Comparison of ENCODE assay signal across 16 cellular contexts in the genomic region with DNA sequence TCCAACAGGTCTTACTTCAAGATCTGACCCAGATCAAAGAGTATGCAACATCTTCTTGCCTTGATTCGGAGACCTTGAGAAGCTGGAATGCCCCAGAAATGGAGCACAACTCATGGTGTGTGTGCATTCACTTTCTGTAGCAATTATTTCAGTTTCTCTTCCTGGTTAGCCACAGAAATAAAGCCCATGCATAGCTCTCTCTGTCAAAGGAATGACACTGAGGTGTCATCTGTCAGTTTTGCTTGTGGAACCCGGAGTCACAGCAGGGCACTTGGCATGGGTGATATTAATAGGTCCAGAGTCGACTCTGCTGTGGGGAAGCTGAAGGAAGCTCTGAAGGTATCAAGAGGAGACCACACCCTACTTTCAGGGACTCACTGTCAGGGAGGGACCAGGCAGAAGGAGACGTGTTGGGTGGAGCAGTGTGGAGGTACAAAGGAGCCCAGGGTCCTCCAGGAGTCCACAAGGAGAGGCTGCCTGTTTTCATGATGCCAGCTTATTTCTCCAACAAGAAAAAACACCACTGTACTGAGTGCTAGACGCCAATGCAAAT. TPM values are rescaled to one million over a fixed set of nuclear protein-coding genes. Genes with fewer than 3 reads are reported as not detected.
A peak's percentile ranks its signal among the peaks of the same experiment; 100 is the strongest.
DNase-seq lines count a peak whose midpoint lies in the region; ATAC-seq, FAIRE-seq and TF ChIP-seq lines count a peak whose summit lies in the region.
"Had no signal": no experiment of that assay in that cellular context is flagged by ENCODE, and none has a peak within 500 bp of the region (broad histone marks: within the 10 kb centered on the region; RNA-seq: fewer than 3 reads in every experiment).

No MANE protein-coding gene starts in this region.

- TF ChIP-seq POLR2A in GM12891 (IDR thresholded peaks at IDR 0.05; ENCODE audit: low read depth, low read length) = no peak

- H3K9me3 ChIP-seq in heart right ventricle = no peaks in the 10 kb centered on the region

- H3K4me1 ChIP-seq in heart right ventricle = no peaks in the 10 kb centered on the region

- TF ChIP-seq CTCF in heart right ventricle (IDR thresholded peaks at IDR 0.05) = no peak

- whole genome bisulfite sequencing in heart right ventricle, 2 donors = 63 to 65% methylated on average over 5 of the region's 5 CpGs

- no peak overlapping the region for H3K27ac ChIP-seq in heart right ventricle
- H3K27ac ChIP-seq: BLaER1 treated with 17β-estradiol and CSF1 and Interleukin-3, amounts not matched to agents 10 nM and 100 nM had no signal

- H3K36me3 ChIP-seq in heart right ventricle = no peaks in the 10 kb centered on the region
- H3K36me3 ChIP-seq: BLaER1 treated with 17β-estradiol and CSF1 and Interleukin-3, amounts not matched to agents 10 nM and 100 nM had no signal

- H3K27me3 ChIP-seq in heart right ventricle = peaks cover 0 to 8% (median 0%) of the 10 kb centered on the region in 7 donors
- H3K27me3 ChIP-seq: BLaER1 treated with 17β-estradiol and CSF1 and Interleukin-3, amounts not matched to agents 10 nM and 100 nM had no signal

- ATAC-seq in GM19324 (IDR thresholded peaks at IDR 0.05; ENCODE audit: low FRiP score, unreplicated experiment) (peak; percentile 65), HG02763 (IDR thresholded peaks at IDR 0.05; ENCODE audit: unreplicated experiment) (peak; percentile 81), HG03520 (IDR thresholded peaks at IDR 0.05; ENCODE audit: unreplicated experiment) (peak; percentile 64), heart right ventricle (no peak), left lobe of liver (no peak)
- ATAC-seq: activated T-cell treated with anti-CD3 and anti-CD28 coated beads, Interleukin-2, amount 50 U/mL, for 72 hours; sciatic nerve had no signal

- H3K4me3 ChIP-seq in heart right ventricle = no peak overlapping the region
- H3K4me3 ChIP-seq: BLaER1 treated with 17β-estradiol and CSF1 and Interleukin-3, amounts not matched to agents 10 nM and 100 nM had no signal

- intact Hi-C loops in heart right ventricle (cut with DNase I) = no loop called here

- DNase-seq in GM12891 (ENCODE audit: insufficient read length, low spot score) (no peak), heart right ventricle (no peak), left lobe of liver (ENCODE audit: low spot score) (no peak), NCI-H446 treated with DMSO at 0.1 percent for 48 hours (lab: John Stamatoyannopoulos, UW) (no peak), AG08395 (ENCODE audit: low spot score) (no peak)
- DNase-seq: activated T-cell treated with anti-CD3 and anti-CD28 coated beads, Interleukin-2, amount 50 U/mL, for 72 hours; mammary epithelial cell; NCI-H510A treated with DMSO at 0.1 percent for 48 hours had no signal

- peak; percentile 91 for FAIRE-seq in GM12891 (lab: Jason Lieb, UNC)
- FAIRE-seq: frontal cortex had no signal

TF ChIP-seq in GM12891, 5 proteins besides CTCF, POLR2A, EP300 and RAD21:
- TF ChIP-seq PAX5 (IDR thresholded peaks at IDR 0.05; ENCODE audit: insufficient read depth, low read length, severe bottlenecking) = no peak
- peak; percentile 69 for TF ChIP-seq POU2F2 (IDR thresholded peaks at IDR 0.05; ENCODE audit: low read depth, low read length)
- no peak for TF ChIP-seq TAF1 (IDR thresholded peaks at IDR 0.05; ENCODE audit: low read depth, low read length)
- peak; percentile 67 for TF ChIP-seq SPI1 (IDR thresholded peaks at IDR 0.05; ENCODE audit: low read depth, low read length)
- no peak for TF ChIP-seq POLR2AphosphoS5 (IDR thresholded peaks at IDR 0.05; ENCODE audit: low read depth, low read length)

RNA-seq across cellular contexts. Expression of gene CLNK, which starts 10.7 kb away (rescaled TPM):
- 3.5 TPM for polyA plus RNA-seq in GM12891 (2012; ENCODE audit: low read depth, missing spikeins)
- under 1 TPM in 2 of 10 donors, not detected in 8; 0.15 to 0.62 TPM for total RNA-seq in heart right ventricle
- not detected for polyA plus RNA-seq in heart right ventricle
- total RNA-seq in left lobe of liver = not detected
- total RNA-seq: chondrocyte, frontal cortex, LHCN-M2, mammary epithelial cell, sciatic nerve had no signal
- polyA plus RNA-seq: mammary epithelial cell had no signal

Comparison
In these comparisons a context has a peak if more than half of its experiments do, and no peak if none do; other contexts are left out.
1. ATAC-seq: peak in GM19324 (single experiment), HG02763 (single experiment) and HG03520 (single experiment); none in heart right ventricle (0 of 8) and left lobe of liver (single experiment).